In genomic region chr9:130022566-130023146, GRCh38 we compare ENCODE assay signal across 15 cellular contexts. TPM values are rescaled to one million over a fixed set of nuclear protein-coding genes. Genes with fewer than 3 reads are reported as not detected.
DNase-seq lines count a peak whose midpoint lies in the region; ATAC-seq lines count a peak whose summit lies in the region.
"Had no signal": no experiment of that assay in that cellular context is flagged by ENCODE, and none has a peak within 500 bp of the region (broad histone marks: within the 10 kb centered on the region; RNA-seq: fewer than 3 reads in every experiment).

No MANE protein-coding gene starts in this region.

- no peak overlapping the region for H3K4me3 ChIP-seq in Karpas-422 (ENCODE audit: low read length)
- no peak overlapping the region for H3K4me3 ChIP-seq in effector memory CD4-positive, alpha-beta T cell (ENCODE audit: insufficient read depth, low read depth, low read length, poor library complexity, severe bottlenecking)
- H3K4me3 ChIP-seq: testis had no signal

- no peak for DNase-seq in T-helper 2 cell treated with Interferon-gamma antibody and Interleukin-4, amounts not matched to agents 5 μg/mL and 100 μg/mL, for 36 hours (ENCODE audit: low spot score)
- no peak for DNase-seq in T-helper 2 cell
- DNase-seq in Karpas-422 = no peak
- DNase-seq in effector memory CD4-positive, alpha-beta T cell = no peak
- DNase-seq in stimulated activated naive B cell treated with anti-CD40 and anti-IgM and Interleukin-4, amounts not matched to agents 10 μg/mL and 1 μg/mL and 100 μg/mL, for 72 hours = no peak
- DNase-seq in AG08395 (ENCODE audit: low spot score) = no peak
- DNase-seq: 8988T, DND-41, IMR-90, NCI-H146, NCI-H69, SIG-M5, testis had no signal

- H3K4me1 ChIP-seq in Karpas-422 (ENCODE audit: low read length) = peaks cover 22% of the 10 kb centered on the region
- H3K4me1 ChIP-seq in effector memory CD4-positive, alpha-beta T cell (ENCODE audit: control insufficient read depth, insufficient read depth, low read length, poor library complexity, severe bottlenecking) = peaks cover 37% of the 10 kb centered on the region

- H3K9ac ChIP-seq in Karpas-422 (ENCODE audit: low read length) = no peak overlapping the region

- no peaks in the 10 kb centered on the region for H3K27me3 ChIP-seq in Karpas-422 (ENCODE audit: low read length)
- no peaks in the 10 kb centered on the region for H3K27me3 ChIP-seq in effector memory CD4-positive, alpha-beta T cell (replicated peaks; ENCODE audit: control insufficient read depth, insufficient read depth, low read length, poor library complexity, severe bottlenecking)
- H3K27me3 ChIP-seq: testis had no signal

- peaks cover 23% of the 10 kb centered on the region for H3K36me3 ChIP-seq in Karpas-422 (ENCODE audit: insufficient read depth, low read length)
- peaks cover 4% of the 10 kb centered on the region for H3K36me3 ChIP-seq in effector memory CD4-positive, alpha-beta T cell (ENCODE audit: control insufficient read depth, insufficient read depth, low read length)

- H2AFZ ChIP-seq in Karpas-422 (ENCODE audit: low read length) = no peak overlapping the region

- H3K9me3 Mint-ChIP-seq in T-helper 2 cell treated with Interferon-gamma antibody and Interleukin-4, amounts not matched to agents 5 μg/mL and 100 μg/mL, for 36 hours = no peaks in the 10 kb centered on the region
- peaks cover 0 to 3% of the 10 kb centered on the region in 2 donors for H3K9me3 Mint-ChIP-seq in stimulated activated naive B cell treated with anti-CD40 and anti-IgM and Interleukin-4, amounts not matched to agents 10 μg/mL and 1 μg/mL and 100 μg/mL, for 72 hours

- peaks cover 100% of the 10 kb centered on the region for H3K79me2 ChIP-seq in Karpas-422 (ENCODE audit: low read length)

- H3K27ac ChIP-seq in Karpas-422 (ENCODE audit: low read length) = 0 out of 2 replicates have a peak overlapping the region, but pooled peaks have one; percentile 30
- peak overlapping the region; percentile 44 for H3K27ac ChIP-seq in effector memory CD4-positive, alpha-beta T cell (ENCODE audit: insufficient read depth, low read length, poor library complexity, severe bottlenecking)
- H3K27ac ChIP-seq: testis had no signal

- no peak overlapping the region for H3K4me3 Mint-ChIP-seq in T-helper 2 cell treated with Interferon-gamma antibody and Interleukin-4, amounts not matched to agents 5 μg/mL and 100 μg/mL, for 36 hours
- peak overlapping the region; percentile 60 to 65 for H3K4me3 Mint-ChIP-seq in stimulated activated naive B cell treated with anti-CD40 and anti-IgM and Interleukin-4, amounts not matched to agents 10 μg/mL and 1 μg/mL and 100 μg/mL, for 72 hours

- H3K9me2 ChIP-seq in Karpas-422 (replicated peaks; ENCODE audit: insufficient read depth, low read length) = no peaks in the 10 kb centered on the region

- no peak overlapping the region for H3K4me2 ChIP-seq in Karpas-422 (ENCODE audit: low read depth, low read length, poor library complexity, severe bottlenecking)

- H3K27me3 Mint-ChIP-seq in T-helper 2 cell treated with Interferon-gamma antibody and Interleukin-4, amounts not matched to agents 5 μg/mL and 100 μg/mL, for 36 hours (ENCODE audit: low read depth) = no peaks in the 10 kb centered on the region
- H3K27me3 Mint-ChIP-seq in stimulated activated naive B cell treated with anti-CD40 and anti-IgM and Interleukin-4, amounts not matched to agents 10 μg/mL and 1 μg/mL and 100 μg/mL, for 72 hours = no peaks in the 10 kb centered on the region

- ATAC-seq in stimulated activated naive B cell treated with anti-CD40 and anti-IgM and Interleukin-4, amounts not matched to agents 10 μg/mL and 1 μg/mL and 100 μg/mL, for 72 hours (replicated peaks) = peak; percentile 27 to 35
- ATAC-seq in GM18511 (IDR thresholded peaks at IDR 0.05; ENCODE audit: unreplicated experiment) (no peak), GM18517 (IDR thresholded peaks at IDR 0.05; ENCODE audit: unreplicated experiment) (no peak)

- peaks cover 54% of the 10 kb centered on the region for H3K4me1 Mint-ChIP-seq in T-helper 2 cell treated with Interferon-gamma antibody and Interleukin-4, amounts not matched to agents 5 μg/mL and 100 μg/mL, for 36 hours (ENCODE audit: low read depth)
- H3K4me1 Mint-ChIP-seq in stimulated activated naive B cell treated with anti-CD40 and anti-IgM and Interleukin-4, amounts not matched to agents 10 μg/mL and 1 μg/mL and 100 μg/mL, for 72 hours = peaks cover 41 to 92% of the 10 kb centered on the region in 2 donors

- peaks cover 8% of the 10 kb centered on the region; the same call in 1 of the 2 replicates for H4K20me1 ChIP-seq in Karpas-422 (ENCODE audit: insufficient read depth, low read depth, low read length)

- peak overlapping the region; percentile 28 for H3K27ac Mint-ChIP-seq in T-helper 2 cell treated with Interferon-gamma antibody and Interleukin-4, amounts not matched to agents 5 μg/mL and 100 μg/mL, for 36 hours
- peak overlapping the region; percentile 95 for H3K27ac Mint-ChIP-seq in stimulated activated naive B cell treated with anti-CD40 and anti-IgM and Interleukin-4, amounts not matched to agents 10 μg/mL and 1 μg/mL and 100 μg/mL, for 72 hours

- H3K9me3 ChIP-seq in Karpas-422 (ENCODE audit: low read length) = no peaks in the 10 kb centered on the region
- H3K9me3 ChIP-seq in effector memory CD4-positive, alpha-beta T cell (ENCODE audit: control insufficient read depth, low read length) = no peaks in the 10 kb centered on the region
- H3K9me3 ChIP-seq: testis had no signal

- peaks cover 45% of the 10 kb centered on the region for H3K36me3 Mint-ChIP-seq in T-helper 2 cell treated with Interferon-gamma antibody and Interleukin-4, amounts not matched to agents 5 μg/mL and 100 μg/mL, for 36 hours (ENCODE audit: low read depth)
- H3K36me3 Mint-ChIP-seq in stimulated activated naive B cell treated with anti-CD40 and anti-IgM and Interleukin-4, amounts not matched to agents 10 μg/mL and 1 μg/mL and 100 μg/mL, for 72 hours = peaks cover 26 to 59% of the 10 kb centered on the region in 2 donors

RNA-seq across cellular contexts. Expression of gene FNBP1, which starts 20.3 kb away (rescaled TPM):
- 205 and 280 TPM in 2 replicates for total RNA-seq in Karpas-422 (2014; rRNA removed; shearing (Covaris generic); ENCODE audit: low replicate concordance)

RNA-seq across cellular contexts. Expression of gene GPR107, which starts 31.1 kb away (rescaled TPM):
- total RNA-seq in Karpas-422 (2014; rRNA removed; shearing (Covaris generic); ENCODE audit: low replicate concordance) = 9.6 and 11.6 TPM in 2 replicates

Comparison
In these comparisons a context has a peak if more than half of its experiments do, and no peak if none do; other contexts are left out.
1. ATAC-seq: peak in stimulated activated naive B cell treated with anti-CD40 and anti-IgM and Interleukin-4, amounts not matched to agents 10 μg/mL and 1 μg/mL and 100 μg/mL, for 72 hours (2 of 2); none in GM18511 (single experiment) and GM18517 (single experiment).